In the genomic region with DNA sequence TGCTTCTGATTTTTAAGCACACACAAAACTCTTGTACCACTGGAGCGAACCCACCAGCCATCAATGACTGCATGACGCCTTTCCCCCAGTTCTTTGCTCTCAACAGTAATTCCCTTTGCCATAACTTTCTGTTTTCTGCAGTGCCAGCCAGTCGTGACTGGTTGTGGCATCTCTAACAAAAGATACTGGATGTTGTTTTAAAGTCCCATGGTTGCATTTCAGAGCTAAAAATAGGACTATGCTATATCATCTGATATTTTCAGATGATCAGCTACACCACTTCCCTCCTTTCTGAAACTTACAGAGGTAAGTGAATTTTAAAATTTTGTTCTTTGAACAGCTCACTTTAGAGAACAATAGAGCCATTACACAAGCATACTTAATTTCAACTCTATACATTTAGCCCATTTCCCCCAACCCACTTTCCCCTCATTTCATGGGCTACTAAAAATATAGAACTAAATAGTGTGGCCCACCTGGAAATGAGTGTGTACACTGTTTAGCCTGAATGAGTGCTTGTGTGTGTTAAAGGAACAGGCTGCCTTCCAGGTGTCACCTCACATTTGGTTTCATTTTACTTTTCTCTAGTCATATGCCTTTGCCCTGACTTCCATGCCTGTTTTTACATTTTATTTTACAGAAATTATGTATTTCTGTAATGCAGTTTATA, we compare ENCODE assay signal across 11 cellular contexts.
A peak's percentile ranks its signal among the peaks of the same experiment; 100 is the strongest.
DNase-seq lines count a peak whose midpoint lies in the region; ATAC-seq and TF ChIP-seq lines count a peak whose summit lies in the region.
"Had no signal": no experiment of that assay in that cellular context is flagged by ENCODE, and none has a peak within 500 bp of the region (broad histone marks: within the 10 kb centered on the region; RNA-seq: fewer than 3 reads in every experiment).

No MANE protein-coding gene starts in this region.

- ATAC-seq in GM21619 (IDR thresholded peaks at IDR 0.05; ENCODE audit: unreplicated experiment) = peak; percentile 77
- ATAC-seq in HG03354 (IDR thresholded peaks at IDR 0.05; ENCODE audit: poor library complexity, severe bottlenecking, unreplicated experiment) = peak; percentile 82
- peak; percentile 50 to 70 for ATAC-seq in naive B cell (ENCODE audit: low read depth in 2 of 2)
- no peak for ATAC-seq in heart right ventricle
- ATAC-seq: activated naive CD8-positive, alpha-beta T cell treated with anti-CD3 and anti-CD28 coated beads, Interleukin-2, amount 50 U/mL, for 24 hours had no signal

- TF ChIP-seq CTCF in heart right ventricle (IDR thresholded peaks at IDR 0.05) = no peak

- peaks cover 0 to 8% (median 0%) of the 10 kb centered on the region in 7 donors for H3K27me3 ChIP-seq in heart right ventricle

- no peaks in the 10 kb centered on the region for H3K36me3 ChIP-seq in heart right ventricle

- in situ Hi-C loops in ACHN (cut with HindIII; ENCODE audit: low pct_ligation_motif_present, low pct_unique_long_range_greater_than_20kb, low sequenced_read_pairs) = no loop called here

- intact Hi-C loops in activated CD4-positive, alpha-beta memory T cell treated with anti-CD3 and anti-CD28 coated beads for 36 hours (cut with micrococcal nuclease) = no loop called here
- intact Hi-C loops in heart right ventricle (cut with DNase I) = loop anchor here in 4 of 10 donors (10.0 kb wide), 4 partner anchors 129 to 479 kb away; no protein-coding TSS in a partner anchor

- H3K4me3 Mint-ChIP-seq in activated CD4-positive, alpha-beta memory T cell treated with anti-CD3 and anti-CD28 coated beads, Interleukin-2, amount 10 ng/mL, durations not matched to agents 7 days and 5 days = peak overlapping the region; percentile 3
- no peak overlapping the region for H3K4me3 Mint-ChIP-seq in activated CD4-positive, alpha-beta memory T cell treated with anti-CD3 and anti-CD28 coated beads for 36 hours
- H3K4me3 Mint-ChIP-seq in naive B cell = peak overlapping the region in 5 of 8 donors; percentile 5 to 44 (median 29)
- H3K4me3 Mint-ChIP-seq: activated naive CD8-positive, alpha-beta T cell treated with anti-CD3 and anti-CD28 coated beads, Interleukin-2, amount 50 U/mL, for 24 hours had no signal

- no peaks in the 10 kb centered on the region for H3K9me3 Mint-ChIP-seq in activated CD4-positive, alpha-beta memory T cell treated with anti-CD3 and anti-CD28 coated beads, Interleukin-2, amount 10 ng/mL, durations not matched to agents 7 days and 5 days
- H3K9me3 Mint-ChIP-seq in activated CD4-positive, alpha-beta memory T cell treated with anti-CD3 and anti-CD28 coated beads for 36 hours = no peaks in the 10 kb centered on the region
- peaks cover 0 to 4% (median 0%) of the 10 kb centered on the region in 7 donors for H3K9me3 Mint-ChIP-seq in naive B cell
- H3K9me3 Mint-ChIP-seq: activated naive CD8-positive, alpha-beta T cell treated with anti-CD3 and anti-CD28 coated beads, Interleukin-2, amount 50 U/mL, for 24 hours had no signal

- no peak overlapping the region for H3K27ac ChIP-seq in heart right ventricle
- H3K27ac ChIP-seq: C4-2B had no signal

- WGBS in heart right ventricle, 2 donors = 78 to 82% methylated on average over 3 of the region's 3 CpGs

- peaks cover 0 to 11% (median 0%) of the 10 kb centered on the region in 9 donors for H3K4me1 ChIP-seq in heart right ventricle

- H3K36me3 Mint-ChIP-seq in activated CD4-positive, alpha-beta memory T cell treated with anti-CD3 and anti-CD28 coated beads, Interleukin-2, amount 10 ng/mL, durations not matched to agents 7 days and 5 days (ENCODE audit: low read depth) = no peaks in the 10 kb centered on the region
- H3K36me3 Mint-ChIP-seq in activated CD4-positive, alpha-beta memory T cell treated with anti-CD3 and anti-CD28 coated beads for 36 hours = no peaks in the 10 kb centered on the region
- H3K36me3 Mint-ChIP-seq in naive B cell = no peaks in the 10 kb centered on the region

- no peak for DNase-seq in activated CD4-positive, alpha-beta memory T cell treated with anti-CD3 and anti-CD28 coated beads, Interleukin-2, amount 10 ng/mL, durations not matched to agents 7 days and 5 days
- no peak for DNase-seq in activated CD4-positive, alpha-beta memory T cell treated with anti-CD3 and anti-CD28 coated beads for 36 hours
- DNase-seq in naive B cell = peak; percentile 15
- DNase-seq in kidney tubule cell (ENCODE audit: low spot score) = no peak
- DNase-seq in heart right ventricle = no peak
- no peak for DNase-seq in ACHN
- DNase-seq: activated naive CD8-positive, alpha-beta T cell treated with anti-CD3 and anti-CD28 coated beads, Interleukin-2, amount 50 U/mL, for 24 hours had no signal

- POLR2A ChIA-PET in activated CD4-positive, alpha-beta memory T cell treated with anti-CD3 and anti-CD28 coated beads, Interleukin-2, amount 10 ng/mL, durations not matched to agents 7 days and 5 days (lab: Charles Lee) = no interaction called here
- POLR2A ChIA-PET in activated CD4-positive, alpha-beta memory T cell treated with anti-CD3 and anti-CD28 coated beads for 36 hours (lab: Charles Lee) = no interaction called here

- no peak overlapping the region for H3K4me3 ChIP-seq in heart right ventricle
- H3K4me3 ChIP-seq: lung had no signal

- no peaks in the 10 kb centered on the region for H3K9me3 ChIP-seq in heart right ventricle

- H3K27me3 Mint-ChIP-seq in activated CD4-positive, alpha-beta memory T cell treated with anti-CD3 and anti-CD28 coated beads, Interleukin-2, amount 10 ng/mL, durations not matched to agents 7 days and 5 days = peaks cover 25% of the 10 kb centered on the region
- H3K27me3 Mint-ChIP-seq in activated CD4-positive, alpha-beta memory T cell treated with anti-CD3 and anti-CD28 coated beads for 36 hours = peaks cover 4% of the 10 kb centered on the region
- peaks cover 41 to 49% (median 44%) of the 10 kb centered on the region in 3 donors for H3K27me3 Mint-ChIP-seq in naive B cell

- no peak overlapping the region for H3K27ac Mint-ChIP-seq in activated CD4-positive, alpha-beta memory T cell treated with anti-CD3 and anti-CD28 coated beads, Interleukin-2, amount 10 ng/mL, durations not matched to agents 7 days and 5 days
- no peak overlapping the region for H3K27ac Mint-ChIP-seq in activated CD4-positive, alpha-beta memory T cell treated with anti-CD3 and anti-CD28 coated beads for 36 hours
- peak overlapping the region in 3 of 6 donors; percentile 1 to 59 (median 27) for H3K27ac Mint-ChIP-seq in naive B cell
- H3K27ac Mint-ChIP-seq: activated naive CD8-positive, alpha-beta T cell treated with anti-CD3 and anti-CD28 coated beads, Interleukin-2, amount 50 U/mL, for 24 hours had no signal

- H3K4me1 Mint-ChIP-seq in activated CD4-positive, alpha-beta memory T cell treated with anti-CD3 and anti-CD28 coated beads, Interleukin-2, amount 10 ng/mL, durations not matched to agents 7 days and 5 days = peaks cover 14% of the 10 kb centered on the region
- H3K4me1 Mint-ChIP-seq in activated CD4-positive, alpha-beta memory T cell treated with anti-CD3 and anti-CD28 coated beads for 36 hours (ENCODE audit: low read depth) = no peaks in the 10 kb centered on the region
- peaks cover 15 to 30% (median 29%) of the 10 kb centered on the region in 3 donors for H3K4me1 Mint-ChIP-seq in naive B cell

- CTCF ChIA-PET in activated CD4-positive, alpha-beta memory T cell treated with anti-CD3 and anti-CD28 coated beads, Interleukin-2, amount 10 ng/mL, durations not matched to agents 7 days and 5 days (lab: Charles Lee) = no interaction called here
- CTCF ChIA-PET in activated CD4-positive, alpha-beta memory T cell treated with anti-CD3 and anti-CD28 coated beads for 36 hours (lab: Charles Lee) = interaction anchor here (0.9 kb wide), 1 partner anchor 11 kb away, joined by 3 read pairs; no protein-coding TSS in a partner anchor

Comparison
In these comparisons a context has a peak if more than half of its experiments do, and no peak if none do; other contexts are left out.
1. ATAC-seq: peak in GM21619 (single experiment), HG03354 (single experiment) and naive B cell (2 of 2); none in heart right ventricle (0 of 8).